Comparison of ENCODE assay signal across 28 cellular contexts in genomic region chr20:64228086-64228485, GRCh38.
"Had no signal": no experiment of that assay in that cellular context is flagged by ENCODE, and none has a peak within 500 bp of the region (broad histone marks: within the 10 kb centered on the region; RNA-seq: fewer than 3 reads in every experiment).

No MANE protein-coding gene starts in this region.

- H3K9me3 Mint-ChIP-seq: activated naive CD4-positive, alpha-beta T cell treated with anti-CD3 and anti-CD28 coated beads for 36 hours; activated naive CD8-positive, alpha-beta T cell treated with anti-CD3 and anti-CD28 coated beads, Interleukin-2, amount 10 ng/mL, durations not matched to agents 7 days and 5 days; endodermal cell; naive thymus-derived CD4-positive, alpha-beta T cell; stimulated activated memory B cell treated with anti-CD40 and anti-IgM and Interleukin-4, amounts not matched to agents 10 μg/mL and 1 μg/mL and 100 μg/mL, for 72 hours; stimulated activated naive CD8-positive, alpha-beta T cell treated with anti-CD3 and anti-CD28 coated beads, Interleukin-15, amount 100 ng/mL, for 72 hours; type B pancreatic cell; WTC11 had no signal

- H3K4me1 Mint-ChIP-seq: stimulated activated memory B cell treated with anti-CD40 and anti-IgM and Interleukin-4, amounts not matched to agents 10 μg/mL and 1 μg/mL and 100 μg/mL, for 72 hours had no signal

- H3K36me3 Mint-ChIP-seq: activated naive CD8-positive, alpha-beta T cell treated with anti-CD3 and anti-CD28 coated beads, Interleukin-2, amount 10 ng/mL, durations not matched to agents 7 days and 5 days; naive thymus-derived CD4-positive, alpha-beta T cell; stimulated activated memory B cell treated with anti-CD40 and anti-IgM and Interleukin-4, amounts not matched to agents 10 μg/mL and 1 μg/mL and 100 μg/mL, for 72 hours; type B pancreatic cell; WTC11 had no signal

- H3K4me3 Mint-ChIP-seq: activated naive CD4-positive, alpha-beta T cell treated with anti-CD3 and anti-CD28 coated beads for 36 hours; endodermal cell; stimulated activated memory B cell treated with anti-CD40 and anti-IgM and Interleukin-4, amounts not matched to agents 10 μg/mL and 1 μg/mL and 100 μg/mL, for 72 hours; stimulated activated naive CD8-positive, alpha-beta T cell treated with anti-CD3 and anti-CD28 coated beads, Interleukin-15, amount 100 ng/mL, for 72 hours; type B pancreatic cell; WTC11 had no signal

- H3K27me3 Mint-ChIP-seq: activated naive CD8-positive, alpha-beta T cell treated with anti-CD3 and anti-CD28 coated beads, Interleukin-2, amount 10 ng/mL, durations not matched to agents 7 days and 5 days; naive thymus-derived CD4-positive, alpha-beta T cell had no signal

- FAIRE-seq: astrocyte, pancreas, small intestine had no signal

- H3K27ac Mint-ChIP-seq: activated naive CD4-positive, alpha-beta T cell treated with anti-CD3 and anti-CD28 coated beads for 36 hours; endodermal cell; stimulated activated memory B cell treated with anti-CD40 and anti-IgM and Interleukin-4, amounts not matched to agents 10 μg/mL and 1 μg/mL and 100 μg/mL, for 72 hours; stimulated activated naive CD8-positive, alpha-beta T cell treated with anti-CD3 and anti-CD28 coated beads, Interleukin-15, amount 100 ng/mL, for 72 hours; type B pancreatic cell; WTC11 had no signal

- ATAC-seq: esophagus mucosa; heart left ventricle; left lung; naive thymus-derived CD4-positive, alpha-beta T cell; pancreas; stimulated activated memory B cell treated with anti-CD40 and anti-IgM and Interleukin-4, amounts not matched to agents 10 μg/mL and 1 μg/mL and 100 μg/mL, for 72 hours; stimulated activated naive CD8-positive, alpha-beta T cell treated with anti-CD3 and anti-CD28 coated beads, Interleukin-15, amount 100 ng/mL, for 72 hours; WTC11 had no signal

- DNase-seq: activated CD4-positive, alpha-beta T cell treated with anti-CD3 and anti-CD28 coated beads for 1 hour; activated CD8-positive, alpha-beta memory T cell treated with anti-CD3 and anti-CD28 coated beads for 24 hours; activated effector memory CD4-positive, alpha-beta T cell treated with anti-CD3 and anti-CD28 coated beads, Interleukin-2, amount 50 U/mL, for 16 hours; activated naive CD4-positive, alpha-beta T cell treated with anti-CD3 and anti-CD28 coated beads for 36 hours; activated naive CD8-positive, alpha-beta T cell treated with anti-CD3 and anti-CD28 coated beads, Interleukin-2, amount 10 ng/mL, durations not matched to agents 7 days and 5 days; amniotic stem cell; brain microvascular endothelial cell; endodermal cell; foreskin fibroblast; midbrain; naive thymus-derived CD4-positive, alpha-beta T cell; retina; sigmoid colon; small intestine; stimulated activated CD4-positive, alpha-beta T cell treated with anti-CD3 and anti-CD28 coated beads, Interleukin-4, amount 100 ng/mL, for 24 hours; stimulated activated naive CD8-positive, alpha-beta T cell treated with anti-CD3 and anti-CD28 coated beads, Interleukin-15, amount 100 ng/mL, for 72 hours; substantia nigra; SW 1271; T-helper 2 cell; uterus had no signal
